Comparison of ENCODE assay signal across 1 cellular context in genomic region chr3:10122724-10123123, GRCh38.
TF ChIP-seq lines count a peak whose summit lies in the region.

No MANE protein-coding gene starts in this region.

TF ChIP-seq in SK-N-SH, 30 proteins besides CTCF, POLR2A, EP300 and RAD21:
- TF ChIP-seq USF1 (IDR thresholded peaks at IDR 0.05; ENCODE audit: borderline replicate concordance, low read depth) = no peak
- TF ChIP-seq EZH2phosphoT487 (IDR thresholded peaks at IDR 0.05; ENCODE audit: borderline replicate concordance, low read depth) = no peak
- no peak for TF ChIP-seq ELF1 (IDR thresholded peaks at IDR 0.05)
- TF ChIP-seq IRF3 (IDR thresholded peaks at IDR 0.05; ENCODE audit: low read depth, low read length) = no peak
- no peak for TF ChIP-seq GATA2 (CRISPR knock-in tag; IDR thresholded peaks at IDR 0.05)
- no peak for TF ChIP-seq RFX5 (IDR thresholded peaks at IDR 0.05; ENCODE audit: low read length)
- no peak for TF ChIP-seq POLR2AphosphoS5 (IDR thresholded peaks at IDR 0.05; ENCODE audit: low read depth, low read length)
- no peak for TF ChIP-seq USF2 (IDR thresholded peaks at IDR 0.05; ENCODE audit: borderline replicate concordance, low read depth, low read length)
- TF ChIP-seq JUND (IDR thresholded peaks at IDR 0.05) = no peak
- TF ChIP-seq RCOR1 (IDR thresholded peaks at IDR 0.05; ENCODE audit: low read length) = no peak
- no peak for TF ChIP-seq SIN3A (IDR thresholded peaks at IDR 0.05; ENCODE audit: borderline replicate concordance, low read depth, low read length)
- TF ChIP-seq NFIC (IDR thresholded peaks at IDR 0.05; ENCODE audit: borderline replicate concordance) = no peak
